Comparison of ENCODE assay signal across 8 cellular contexts in the genomic region with DNA sequence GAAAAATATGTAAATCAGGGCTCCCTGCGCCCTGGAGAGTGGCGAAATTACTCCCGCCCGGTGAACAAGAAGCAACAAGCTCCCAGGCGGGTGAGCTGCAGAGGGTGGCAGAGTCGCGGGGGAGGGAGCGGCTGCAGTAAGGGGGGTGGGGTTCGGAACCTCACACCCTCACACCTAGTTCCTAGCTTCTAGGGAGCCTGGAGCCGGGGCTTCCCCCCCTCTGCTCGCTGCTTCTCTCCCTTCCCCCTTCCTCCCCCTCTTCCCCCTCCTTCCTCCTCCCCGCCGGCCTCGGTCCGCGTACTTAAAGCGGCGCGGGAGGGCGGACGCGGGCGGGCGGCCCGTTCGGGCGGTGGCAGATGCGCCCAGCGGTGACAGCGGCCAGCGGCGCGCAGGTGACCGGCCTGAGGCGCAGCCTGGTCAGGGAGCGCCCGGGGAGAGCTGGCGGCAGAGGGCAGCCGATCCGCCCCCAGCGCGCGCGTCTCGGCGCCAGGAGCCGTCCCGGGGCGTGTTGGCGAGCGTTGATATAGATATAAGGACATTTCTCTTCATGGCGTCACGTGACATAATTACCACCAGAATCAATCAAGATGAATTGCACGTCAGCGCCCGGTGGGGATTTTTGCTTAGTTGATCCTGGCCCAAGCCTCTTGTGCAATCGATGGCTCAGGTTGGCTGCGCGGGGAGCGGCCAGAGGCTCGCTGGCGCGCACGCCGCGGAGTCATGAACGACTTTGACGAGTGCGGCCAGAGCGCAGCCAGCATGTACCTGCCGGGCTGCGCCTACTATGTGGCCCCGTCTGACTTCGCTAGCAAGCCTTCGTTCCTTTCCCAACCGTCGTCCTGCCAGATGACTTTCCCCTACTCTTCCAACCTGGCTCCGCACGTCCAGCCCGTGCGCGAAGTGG. TPM values are rescaled to one million over a fixed set of nuclear protein-coding genes. Genes with fewer than 3 reads are reported as not detected.
DNase-seq lines count a peak whose midpoint lies in the region; ATAC-seq, FAIRE-seq and TF ChIP-seq lines count a peak whose summit lies in the region.

A gene (plus strand): TSS at position 645 of the 904 bp plus-strand sequence. CDS start 76 bp downstream, at position 721.

- H3K4me3 ChIP-seq in AG09309 (ENCODE audit: control insufficient read depth, low read depth, low read length) (peak within 1 kb of the TSS; percentile 91), SJCRH30 (peak within 1 kb of the TSS; percentile 58), small intestine (ENCODE audit: low read depth in 1 of 2, low read length in 2 of 2) (peak within 1 kb of the TSS; percentile 20 to 27), Karpas-422 (ENCODE audit: low read length) (no peak within 1 kb of the TSS)

- no peak within 1 kb of the TSS for H3K9ac ChIP-seq in Karpas-422 (ENCODE audit: low read length)

- no peaks in the 10 kb centered on the region for H3K79me2 ChIP-seq in Karpas-422 (ENCODE audit: low read length)

- 3 to 8% (median 4%) methylated on average over 72 to 82 of the region's 82 CpGs for WGBS in small intestine, 3 donors

- H3K36me3 ChIP-seq in SJCRH30 (no peaks in the 10 kb centered on the region), small intestine (ENCODE audit: control insufficient read depth in 2 of 2, insufficient read depth in 2 of 2, low read length in 2 of 2) (no peaks in the 10 kb centered on the region), Karpas-422 (ENCODE audit: insufficient read depth, low read length) (no peaks in the 10 kb centered on the region)

- H3K27me3 ChIP-seq in SJCRH30, result no peaks in the 10 kb centered on the region
- peaks cover 98% of the 10 kb centered on the region for H3K27me3 ChIP-seq in foreskin keratinocyte
- peaks cover 9 to 58% of the 10 kb centered on the region in 2 donors for H3K27me3 ChIP-seq in small intestine (ENCODE audit: control insufficient read depth in 2 of 2, insufficient read depth in 2 of 2, low read length in 2 of 2)
- no peaks in the 10 kb centered on the region for H3K27me3 ChIP-seq in Karpas-422 (ENCODE audit: low read length)

- DNase-seq in AG09309 (ENCODE audit: low read depth) (no peak), HPDE6-E6E7 (ENCODE audit: extremely low spot score) (peak; percentile 31), SJCRH30 (peak in 1 of 2 experiments; percentile 14), foreskin keratinocyte (peak in 1 of 2 donors; percentile 61), small intestine (peak; percentile 32), mucosa of gallbladder (ENCODE audit: low spot score) (no peak), Karpas-422 (no peak)

- no peaks in the 10 kb centered on the region for H3K9me3 ChIP-seq in SJCRH30 (replicated peaks)
- no peaks in the 10 kb centered on the region for H3K9me3 ChIP-seq in small intestine (ENCODE audit: control insufficient read depth, low read depth)
- no peaks in the 10 kb centered on the region for H3K9me3 ChIP-seq in Karpas-422 (ENCODE audit: low read length)

- FAIRE-seq in small intestine (lab: Jason Lieb, UNC), result no peak

- H3K4me2 ChIP-seq in Karpas-422 (ENCODE audit: low read depth, low read length, poor library complexity, severe bottlenecking), result no peak within 1 kb of the TSS

- TF ChIP-seq CTCF in AG09309 (IDR thresholded peaks at IDR 0.05; ENCODE audit: control insufficient read depth, insufficient read depth, low read depth, low read length, missing control alignments) (no peak), foreskin keratinocyte (conservative IDR thresholded peaks at IDR 0.05) (no peak)

- H3K4me1 ChIP-seq in SJCRH30, result no peaks in the 10 kb centered on the region
- no peaks in the 10 kb centered on the region for H3K4me1 ChIP-seq in foreskin keratinocyte
- H3K4me1 ChIP-seq in small intestine (ENCODE audit: control insufficient read depth in 2 of 2, insufficient read depth in 1 of 2, low read depth in 1 of 2, low read length in 1 of 2), result no peaks in the 10 kb centered on the region
- peaks cover 10% of the 10 kb centered on the region for H3K4me1 ChIP-seq in Karpas-422 (ENCODE audit: low read length)

- H4K20me1 ChIP-seq in Karpas-422 (ENCODE audit: insufficient read depth, low read depth, low read length), result no peaks in the 10 kb centered on the region

- H3K9me2 ChIP-seq in Karpas-422 (replicated peaks; ENCODE audit: insufficient read depth, low read length), result no peaks in the 10 kb centered on the region

- H3K27ac ChIP-seq in SJCRH30, result no peak within 1 kb of the TSS
- no peak within 1 kb of the TSS for H3K27ac ChIP-seq in foreskin keratinocyte
- H3K27ac ChIP-seq in small intestine (ENCODE audit: low read depth in 1 of 2, low read length in 1 of 2), result no peak within 1 kb of the TSS
- H3K27ac ChIP-seq in Karpas-422 (ENCODE audit: low read length), result no peak within 1 kb of the TSS

- H2AFZ ChIP-seq in Karpas-422 (ENCODE audit: low read length), result no peak within 1 kb of the TSS

- peak; percentile 65 for ATAC-seq in foreskin keratinocyte
- ATAC-seq in GM18498 (IDR thresholded peaks at IDR 0.05; ENCODE audit: unreplicated experiment), result no peak

RNA-seq across cellular contexts. Expression of the gene that starts here (rescaled TPM):
- 3.1 and 3.7 TPM in 2 replicates for total RNA-seq in SJCRH30 (2014; rRNA removed; shearing (Covaris generic))
- total RNA-seq in foreskin keratinocyte, result not detected in 2 replicates
- polyA plus RNA-seq in foreskin keratinocyte, result not detected in 2 replicates
- polyA plus RNA-seq in small intestine, result not detected
- not detected for total RNA-seq in mucosa of gallbladder
- not detected in 2 replicates for total RNA-seq in Karpas-422 (2014; rRNA removed; shearing (Covaris generic); ENCODE audit: low replicate concordance)

Comparison
In these comparisons a context has a peak if more than half of its experiments do, and no peak if none do; other contexts are left out.
1. Peak in ATAC-seq in foreskin keratinocyte; RNA of the gene not detected or under 1 TPM.
2. Peak in DNase-seq and H3K4me3 ChIP-seq in small intestine; RNA of the gene not detected or under 1 TPM.